In the genomic region with DNA sequence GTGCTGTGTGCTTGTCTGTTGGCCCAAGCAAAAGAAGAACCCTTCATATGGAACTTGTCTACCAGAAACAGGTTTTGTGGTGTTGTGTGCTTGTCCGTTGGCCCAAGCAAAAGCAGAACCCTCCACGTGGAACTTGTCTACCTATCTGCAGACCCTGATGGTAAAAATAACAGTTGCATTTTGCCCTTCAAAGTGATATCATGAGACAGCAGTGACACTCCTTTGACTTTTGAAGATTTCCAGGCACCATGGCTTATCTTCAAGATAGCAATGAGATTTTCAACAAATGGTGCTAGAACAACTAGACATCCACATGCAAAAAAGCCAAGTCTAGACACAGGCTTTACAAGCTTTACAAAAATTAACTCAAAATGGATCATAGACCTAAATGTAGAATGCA, we compare ENCODE assay signal across 27 cellular contexts. TPM values are rescaled to one million over a fixed set of nuclear protein-coding genes. Genes with fewer than 3 reads are reported as not detected.
A peak's percentile ranks its signal among the peaks of the same experiment; 100 is the strongest.
DNase-seq lines count a peak whose midpoint lies in the region; ATAC-seq, FAIRE-seq and TF ChIP-seq lines count a peak whose summit lies in the region.
"Had no signal": no experiment of that assay in that cellular context is flagged by ENCODE, and none has a peak within 500 bp of the region (broad histone marks: within the 10 kb centered on the region; RNA-seq: fewer than 3 reads in every experiment).

No MANE protein-coding gene starts in this region.

- peaks cover 31% of the 10 kb centered on the region for H3K4me1 ChIP-seq in endothelial cell of umbilical vein (ENCODE audit: control insufficient read depth, extremely low read depth, insufficient read depth, low read length)
- peaks cover 49 to 70% of the 10 kb centered on the region in 2 experiments for H3K4me1 ChIP-seq in neutrophil (ENCODE audit: control insufficient read depth in 1 of 2, insufficient read depth in 1 of 2, low read depth in 1 of 2, low read length in 1 of 2)
- H3K4me1 ChIP-seq: Caco-2, HAP-1 had no signal

- H3K36me3 Mint-ChIP-seq in activated CD8-positive, alpha-beta T cell treated with anti-CD3 and anti-CD28 coated beads, Interleukin-2, amount 10 ng/mL, durations not matched to agents 7 days and 5 days (ENCODE audit: low read depth), result peaks cover 88% of the 10 kb centered on the region
- peaks cover 55% of the 10 kb centered on the region for H3K36me3 Mint-ChIP-seq in activated CD8-positive, alpha-beta T cell treated with anti-CD3 and anti-CD28 coated beads for 36 hours (ENCODE audit: low read depth)
- peaks cover 62% of the 10 kb centered on the region for H3K36me3 Mint-ChIP-seq in endothelial cell (ENCODE audit: low read depth, unreplicated experiment)

- no peak for DNase-seq in activated CD8-positive, alpha-beta T cell treated with anti-CD3 and anti-CD28 coated beads, Interleukin-2, amount 10 ng/mL, durations not matched to agents 7 days and 5 days
- DNase-seq in activated CD8-positive, alpha-beta T cell treated with anti-CD3 and anti-CD28 coated beads for 36 hours, result no peak
- peak; percentile 19 for DNase-seq in SK-N-DZ (ENCODE audit: low spot score)
- DNase-seq in endothelial cell of umbilical vein (ENCODE audit: low read depth, low spot score), result no peak
- DNase-seq in endothelial cell (ENCODE audit: low spot score), result no peak
- DNase-seq in NCI-H2171 treated with DMSO at 0.1 percent for 48 hours (lab: John Stamatoyannopoulos, UW), result no peak
- DNase-seq: ACHN; Caco-2; CD4-positive, alpha-beta memory T cell; DMS 273 treated with DMSO at 0.1 percent for 48 hours; DMS79 treated with DMSO at 0.1 percent for 48 hours; NCI-H1092 treated with DMSO at 0.1 percent for 48 hours; NCI-H1436 treated with DMSO at 0.1 percent for 48 hours; NCI-H1930; NCI-H226; NCI-H510A treated with DMSO at 0.1 percent for 48 hours; NCI-H748 treated with DMSO at 0.1 percent for 48 hours; SIG-M5 had no signal

- intact Hi-C loops in activated CD8-positive, alpha-beta T cell treated with anti-CD3 and anti-CD28 coated beads for 36 hours (cut with micrococcal nuclease), result no loop called here
- intact Hi-C loops in endothelial cell of umbilical vein (cut with micrococcal nuclease), result no loop called here

- H4K20me1 ChIP-seq in endothelial cell of umbilical vein (replicated peaks; ENCODE audit: control insufficient read depth, extremely low read depth, insufficient read depth, low read length), result peaks cover 14% of the 10 kb centered on the region

- no peaks in the 10 kb centered on the region for H3K27me3 ChIP-seq in endothelial cell of umbilical vein (ENCODE audit: control insufficient read depth in 2 of 2, insufficient read depth in 2 of 2, low read length in 2 of 2)
- no peaks in the 10 kb centered on the region for H3K27me3 ChIP-seq in neutrophil
- H3K27me3 ChIP-seq: BLaER1 had no signal

- H3K4me3 ChIP-seq in endothelial cell of umbilical vein (replicated peaks in 1 of 3; ENCODE audit: insufficient read depth in 1 of 3, low read depth in 1 of 3, low read length in 3 of 3) (no peak overlapping the region), neutrophil (ENCODE audit: low read depth in 1 of 2, low read length in 1 of 2) (no peak overlapping the region)
- H3K4me3 ChIP-seq: BLaER1, GM23338, HAP-1 had no signal

- no peak for TF ChIP-seq CTCF in activated CD8-positive, alpha-beta T cell treated with anti-CD3 and anti-CD28 coated beads for 36 hours (IDR thresholded peaks at IDR 0.05)
- TF ChIP-seq CTCF in endothelial cell of umbilical vein (IDR thresholded peaks at IDR 0.05; ENCODE audit: extremely low read depth in 1 of 2, insufficient read depth in 1 of 2, low read depth in 1 of 2, low read length in 2 of 2), result no peak
- no peak for TF ChIP-seq CTCF in neutrophil (IDR thresholded peaks at IDR 0.05)
- no peak for TF ChIP-seq CTCF in endothelial cell (IDR thresholded peaks at IDR 0.05; ENCODE audit: unreplicated experiment)

- peak overlapping the region; percentile 23 for H3K27ac Mint-ChIP-seq in activated CD8-positive, alpha-beta T cell treated with anti-CD3 and anti-CD28 coated beads, Interleukin-2, amount 10 ng/mL, durations not matched to agents 7 days and 5 days
- no peak overlapping the region for H3K27ac Mint-ChIP-seq in activated CD8-positive, alpha-beta T cell treated with anti-CD3 and anti-CD28 coated beads for 36 hours
- H3K27ac Mint-ChIP-seq in endothelial cell (ENCODE audit: unreplicated experiment), result no peak overlapping the region
- H3K27ac Mint-ChIP-seq: GM23338 had no signal

- H3K4me1 Mint-ChIP-seq in activated CD8-positive, alpha-beta T cell treated with anti-CD3 and anti-CD28 coated beads, Interleukin-2, amount 10 ng/mL, durations not matched to agents 7 days and 5 days (ENCODE audit: low read depth), result peaks cover 59% of the 10 kb centered on the region
- peaks cover 32% of the 10 kb centered on the region for H3K4me1 Mint-ChIP-seq in activated CD8-positive, alpha-beta T cell treated with anti-CD3 and anti-CD28 coated beads for 36 hours (ENCODE audit: low read depth)
- peaks cover 5% of the 10 kb centered on the region for H3K4me1 Mint-ChIP-seq in endothelial cell (ENCODE audit: unreplicated experiment)
- H3K4me1 Mint-ChIP-seq: GM23338 had no signal

- H2AFZ ChIP-seq in endothelial cell of umbilical vein (ENCODE audit: low read depth, low read length), result no peak overlapping the region
- H2AFZ ChIP-seq: GM23338 had no signal

- no peaks in the 10 kb centered on the region for H3K9me3 Mint-ChIP-seq in activated CD8-positive, alpha-beta T cell treated with anti-CD3 and anti-CD28 coated beads, Interleukin-2, amount 10 ng/mL, durations not matched to agents 7 days and 5 days (ENCODE audit: insufficient read depth)
- H3K9me3 Mint-ChIP-seq in activated CD8-positive, alpha-beta T cell treated with anti-CD3 and anti-CD28 coated beads for 36 hours, result no peaks in the 10 kb centered on the region
- no peaks in the 10 kb centered on the region for H3K9me3 Mint-ChIP-seq in endothelial cell (ENCODE audit: unreplicated experiment)
- H3K9me3 Mint-ChIP-seq: CD4-positive, alpha-beta memory T cell; GM23338 had no signal

- no peak for ATAC-seq in activated CD8-positive, alpha-beta T cell treated with anti-CD3 and anti-CD28 coated beads, Interleukin-2, amount 10 ng/mL, durations not matched to agents 7 days and 5 days
- no peak for ATAC-seq in activated CD8-positive, alpha-beta T cell treated with anti-CD3 and anti-CD28 coated beads for 36 hours
- no peak for ATAC-seq in HG02642 (IDR thresholded peaks at IDR 0.05; ENCODE audit: poor library complexity, unreplicated experiment)
- ATAC-seq: GM23338, SK-N-SH treated with all-trans-retinoic acid at 6 μM for 48 hours had no signal

- dilution Hi-C loops in endothelial cell of umbilical vein (cut with MboI; ENCODE audit: extremely low pct_ligation_motif_present, low sequenced_read_pairs), result no loop called here

- FAIRE-seq in endothelial cell of umbilical vein (lab: Jason Lieb, UNC), result peak; percentile 8
- FAIRE-seq: GM12892 had no signal

- no peak for TF ChIP-seq POLR2A in endothelial cell of umbilical vein (IDR thresholded peaks at IDR 0.05; ENCODE audit: low read depth, low read length)

- H3K36me3 ChIP-seq in endothelial cell of umbilical vein (ENCODE audit: control insufficient read depth in 2 of 2, extremely low read depth in 1 of 2, insufficient read depth in 2 of 2, low read length in 2 of 2), result peaks cover 19 to 22% of the 10 kb centered on the region in 2 experiments
- H3K36me3 ChIP-seq in neutrophil, result peaks cover 71% of the 10 kb centered on the region

- H3K27ac ChIP-seq in endothelial cell of umbilical vein (ENCODE audit: insufficient read depth, low read depth, low read length) (no peak overlapping the region), neutrophil (peak overlapping the region; percentile 48)
- H3K27ac ChIP-seq: 22Rv1, BLaER1, RWPE1 had no signal

- H3K9ac ChIP-seq in endothelial cell of umbilical vein (replicated peaks; ENCODE audit: extremely low read depth, insufficient read depth, low read length), result no peak overlapping the region
- H3K9ac ChIP-seq: BLaER1 had no signal

- H3K9me3 ChIP-seq in endothelial cell of umbilical vein (replicated peaks; ENCODE audit: control insufficient read depth, insufficient read depth, low read length) (no peaks in the 10 kb centered on the region), neutrophil (no peaks in the 10 kb centered on the region)
- H3K9me3 ChIP-seq: BLaER1, Caco-2, HAP-1 had no signal

- CTCF ChIA-PET in activated CD8-positive, alpha-beta T cell treated with anti-CD3 and anti-CD28 coated beads, Interleukin-2, amount 10 ng/mL, durations not matched to agents 7 days and 5 days (lab: Charles Lee), result interaction anchor here (1.7 kb wide), 1 partner anchor 10 kb away, joined by 4 read pairs; no protein-coding TSS in a partner anchor
- CTCF ChIA-PET in activated CD8-positive, alpha-beta T cell treated with anti-CD3 and anti-CD28 coated beads for 36 hours (lab: Charles Lee), result interaction anchor here (1.5 kb wide), 1 partner anchor 44 kb away, joined by 5 read pairs; no protein-coding TSS in a partner anchor
- CTCF ChIA-PET in endothelial cell of umbilical vein (lab: Charles Lee), result interaction anchor here (1.2 kb wide), 1 partner anchor 12 kb away, joined by 3 read pairs; no protein-coding TSS in a partner anchor

- no peak overlapping the region for H3K4me2 ChIP-seq in endothelial cell of umbilical vein (ENCODE audit: insufficient read depth, low read length)
- H3K4me2 ChIP-seq: GM23338 had no signal

- H3K4me3 Mint-ChIP-seq in activated CD8-positive, alpha-beta T cell treated with anti-CD3 and anti-CD28 coated beads, Interleukin-2, amount 10 ng/mL, durations not matched to agents 7 days and 5 days, result no peak overlapping the region
- H3K4me3 Mint-ChIP-seq in activated CD8-positive, alpha-beta T cell treated with anti-CD3 and anti-CD28 coated beads for 36 hours, result no peak overlapping the region
- no peak overlapping the region for H3K4me3 Mint-ChIP-seq in endothelial cell (ENCODE audit: unreplicated experiment)
- H3K4me3 Mint-ChIP-seq: CD4-positive, alpha-beta memory T cell; GM23338 had no signal

- no TSS peak for BruUV-seq in endothelial cell of umbilical vein (replicated peaks; lab: Mats Ljungman, UMichigan)

- POLR2A ChIA-PET in activated CD8-positive, alpha-beta T cell treated with anti-CD3 and anti-CD28 coated beads, Interleukin-2, amount 10 ng/mL, durations not matched to agents 7 days and 5 days (lab: Charles Lee), result interaction anchor here (1.8 kb wide), 1 partner anchor 17 kb away, joined by 4 read pairs; a partner anchor contains a TSS
- POLR2A ChIA-PET in activated CD8-positive, alpha-beta T cell treated with anti-CD3 and anti-CD28 coated beads for 36 hours (lab: Charles Lee), result no interaction called here
- POLR2A ChIA-PET in endothelial cell of umbilical vein (lab: Charles Lee), result no interaction called here

- peaks cover 27% of the 10 kb centered on the region for H3K79me2 ChIP-seq in endothelial cell of umbilical vein (ENCODE audit: control insufficient read depth, insufficient read depth, low read length)

- H3K27me3 Mint-ChIP-seq in activated CD8-positive, alpha-beta T cell treated with anti-CD3 and anti-CD28 coated beads, Interleukin-2, amount 10 ng/mL, durations not matched to agents 7 days and 5 days (ENCODE audit: low read depth), result no peaks in the 10 kb centered on the region
- no peaks in the 10 kb centered on the region for H3K27me3 Mint-ChIP-seq in activated CD8-positive, alpha-beta T cell treated with anti-CD3 and anti-CD28 coated beads for 36 hours
- no peaks in the 10 kb centered on the region for H3K27me3 Mint-ChIP-seq in endothelial cell (ENCODE audit: unreplicated experiment)
- H3K27me3 Mint-ChIP-seq: CD4-positive, alpha-beta memory T cell had no signal

- no peaks in the 10 kb centered on the region for H3K9me1 ChIP-seq in endothelial cell of umbilical vein (replicated peaks; ENCODE audit: control insufficient read depth, extremely low read depth, insufficient read depth, low read length)

RNA-seq across cellular contexts. Expression of a gene that starts 16.9 kb away (rescaled TPM):
- 100 to 1,000 TPM; 328 to 332 TPM for total RNA-seq in activated CD8-positive, alpha-beta T cell treated with anti-CD3 and anti-CD28 coated beads, Interleukin-2, amount 10 ng/mL, durations not matched to agents 7 days and 5 days
- total RNA-seq in activated CD8-positive, alpha-beta T cell treated with anti-CD3 and anti-CD28 coated beads for 36 hours, result 100 to 1,000 TPM; 170 to 179 TPM
- polyA plus RNA-seq in SK-N-DZ (2014; cell fraction: cytosol; rRNA removed), result 360 and 407 TPM in 2 replicates
- 370 and 419 TPM in 2 replicates for polyA plus RNA-seq in SK-N-DZ (2014; cell fraction: nucleus; rRNA removed)
- total RNA-seq in endothelial cell of umbilical vein, result 142 and 147 TPM in 2 replicates
- polyA plus RNA-seq in endothelial cell of umbilical vein, result 74.1 and 89.3 TPM in 2 replicates
- 91.8 and 107 TPM in 2 replicates for polyA plus RNA-seq in endothelial cell of umbilical vein (2011; cell fraction: cytosol; rRNA removed)
- polyA plus RNA-seq in endothelial cell of umbilical vein (2011; cell fraction: nucleus; rRNA removed), result 336 and 348 TPM in 2 replicates
- polyA plus RNA-seq in endothelial cell of umbilical vein (2012), result 85.0 and 114 TPM in 2 replicates
- polyA minus RNA-seq in endothelial cell of umbilical vein, result 107 and 109 TPM in 2 replicates
- 65.6 TPM for polyA minus RNA-seq in endothelial cell of umbilical vein (2011; cell fraction: cytosol; rRNA and poly(A)+ RNA removed)
- 158 and 178 TPM in 2 replicates for polyA minus RNA-seq in endothelial cell of umbilical vein (2011; cell fraction: nucleus; rRNA and poly(A)+ RNA removed)
- total RNA-seq in endothelial cell (ENCODE audit: unreplicated experiment), result 181 TPM
